1 cellular context compared by ENCODE assay signal in the genomic region with DNA sequence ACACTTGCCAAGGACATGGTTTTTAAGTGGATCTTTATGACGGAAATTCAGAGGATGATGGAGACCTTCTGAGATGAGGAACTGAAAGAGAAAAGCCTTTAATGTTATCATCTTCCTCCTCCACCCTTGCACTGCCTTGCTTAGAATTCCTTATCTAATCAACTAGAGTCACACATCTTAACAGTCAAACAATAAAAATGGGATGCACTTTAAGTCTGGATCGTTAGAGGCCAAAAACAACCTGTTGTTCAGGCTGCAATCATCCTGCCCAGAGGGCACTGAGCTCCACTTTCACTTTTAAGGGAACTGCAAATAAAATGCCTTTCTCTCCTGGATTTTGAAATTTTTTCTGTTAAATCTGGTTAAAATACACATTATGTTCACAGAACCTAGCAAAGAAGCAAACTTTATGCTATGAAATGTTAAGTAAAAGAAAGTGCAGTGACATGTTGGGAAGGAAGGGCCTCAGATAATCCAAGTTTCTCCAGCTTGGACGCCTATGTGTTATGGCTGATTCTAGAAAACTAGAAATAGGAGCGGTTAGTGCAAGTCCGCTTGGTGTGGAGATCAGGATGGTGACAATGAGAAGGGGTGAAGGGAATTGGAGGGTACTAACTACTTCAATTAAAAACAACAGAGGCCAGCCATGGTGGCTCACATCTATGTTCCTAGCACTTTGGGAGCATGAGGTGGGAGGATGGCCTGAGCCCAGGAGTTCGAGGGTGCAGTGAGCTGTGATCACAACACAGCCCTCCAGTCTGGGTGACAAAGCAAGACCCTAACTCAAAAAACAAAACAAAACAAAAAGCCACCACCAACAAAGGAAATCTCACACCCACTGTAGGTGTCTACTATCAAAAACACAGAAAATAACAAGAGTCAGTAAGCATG.
A peak's percentile ranks its signal among the peaks of the same experiment; 100 is the strongest.
TF ChIP-seq lines count a peak whose summit lies in the region.

No MANE protein-coding gene starts in this region.

TF ChIP-seq in K562, 482 proteins besides CTCF, POLR2A, EP300 and RAD21 (continued from another document and continues in another):
- TF ChIP-seq, protein P1, sequence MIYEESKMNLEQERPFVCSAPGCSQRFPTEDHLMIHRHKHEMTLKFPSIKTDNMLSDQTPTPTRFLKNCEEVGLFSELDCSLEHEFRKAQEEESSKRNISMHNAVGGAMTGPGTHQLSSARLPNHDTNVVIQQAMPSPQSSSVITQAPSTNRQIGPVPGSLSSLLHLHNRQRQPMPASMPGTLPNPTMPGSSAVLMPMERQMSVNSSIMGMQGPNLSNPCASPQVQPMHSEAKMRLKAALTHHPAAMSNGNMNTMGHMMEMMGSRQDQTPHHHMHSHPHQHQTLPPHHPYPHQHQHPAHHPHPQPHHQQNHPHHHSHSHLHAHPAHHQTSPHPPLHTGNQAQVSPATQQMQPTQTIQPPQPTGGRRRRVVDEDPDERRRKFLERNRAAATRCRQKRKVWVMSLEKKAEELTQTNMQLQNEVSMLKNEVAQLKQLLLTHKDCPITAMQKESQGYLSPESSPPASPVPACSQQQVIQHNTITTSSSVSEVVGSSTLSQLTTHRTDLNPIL (CRISPR knock-in tag; IDR thresholded peaks at IDR 0.05), result no peak
- no peak for TF ChIP-seq RBM34 (IDR thresholded peaks at IDR 0.05; ENCODE audit: borderline replicate concordance, insufficient read depth, low read length)
- TF ChIP-seq, protein P2, sequence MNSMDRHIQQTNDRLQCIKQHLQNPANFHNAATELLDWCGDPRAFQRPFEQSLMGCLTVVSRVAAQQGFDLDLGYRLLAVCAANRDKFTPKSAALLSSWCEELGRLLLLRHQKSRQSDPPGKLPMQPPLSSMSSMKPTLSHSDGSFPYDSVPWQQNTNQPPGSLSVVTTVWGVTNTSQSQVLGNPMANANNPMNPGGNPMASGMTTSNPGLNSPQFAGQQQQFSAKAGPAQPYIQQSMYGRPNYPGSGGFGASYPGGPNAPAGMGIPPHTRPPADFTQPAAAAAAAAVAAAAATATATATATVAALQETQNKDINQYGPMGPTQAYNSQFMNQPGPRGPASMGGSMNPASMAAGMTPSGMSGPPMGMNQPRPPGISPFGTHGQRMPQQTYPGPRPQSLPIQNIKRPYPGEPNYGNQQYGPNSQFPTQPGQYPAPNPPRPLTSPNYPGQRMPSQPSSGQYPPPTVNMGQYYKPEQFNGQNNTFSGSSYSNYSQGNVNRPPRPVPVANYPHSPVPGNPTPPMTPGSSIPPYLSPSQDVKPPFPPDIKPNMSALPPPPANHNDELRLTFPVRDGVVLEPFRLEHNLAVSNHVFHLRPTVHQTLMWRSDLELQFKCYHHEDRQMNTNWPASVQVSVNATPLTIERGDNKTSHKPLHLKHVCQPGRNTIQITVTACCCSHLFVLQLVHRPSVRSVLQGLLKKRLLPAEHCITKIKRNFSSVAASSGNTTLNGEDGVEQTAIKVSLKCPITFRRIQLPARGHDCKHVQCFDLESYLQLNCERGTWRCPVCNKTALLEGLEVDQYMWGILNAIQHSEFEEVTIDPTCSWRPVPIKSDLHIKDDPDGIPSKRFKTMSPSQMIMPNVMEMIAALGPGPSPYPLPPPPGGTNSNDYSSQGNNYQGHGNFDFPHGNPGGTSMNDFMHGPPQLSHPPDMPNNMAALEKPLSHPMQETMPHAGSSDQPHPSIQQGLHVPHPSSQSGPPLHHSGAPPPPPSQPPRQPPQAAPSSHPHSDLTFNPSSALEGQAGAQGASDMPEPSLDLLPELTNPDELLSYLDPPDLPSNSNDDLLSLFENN (IDR thresholded peaks at IDR 0.05; ENCODE audit: low read depth in 2 of 2, low read length in 2 of 2), result no peak
- TF ChIP-seq, protein P3, sequence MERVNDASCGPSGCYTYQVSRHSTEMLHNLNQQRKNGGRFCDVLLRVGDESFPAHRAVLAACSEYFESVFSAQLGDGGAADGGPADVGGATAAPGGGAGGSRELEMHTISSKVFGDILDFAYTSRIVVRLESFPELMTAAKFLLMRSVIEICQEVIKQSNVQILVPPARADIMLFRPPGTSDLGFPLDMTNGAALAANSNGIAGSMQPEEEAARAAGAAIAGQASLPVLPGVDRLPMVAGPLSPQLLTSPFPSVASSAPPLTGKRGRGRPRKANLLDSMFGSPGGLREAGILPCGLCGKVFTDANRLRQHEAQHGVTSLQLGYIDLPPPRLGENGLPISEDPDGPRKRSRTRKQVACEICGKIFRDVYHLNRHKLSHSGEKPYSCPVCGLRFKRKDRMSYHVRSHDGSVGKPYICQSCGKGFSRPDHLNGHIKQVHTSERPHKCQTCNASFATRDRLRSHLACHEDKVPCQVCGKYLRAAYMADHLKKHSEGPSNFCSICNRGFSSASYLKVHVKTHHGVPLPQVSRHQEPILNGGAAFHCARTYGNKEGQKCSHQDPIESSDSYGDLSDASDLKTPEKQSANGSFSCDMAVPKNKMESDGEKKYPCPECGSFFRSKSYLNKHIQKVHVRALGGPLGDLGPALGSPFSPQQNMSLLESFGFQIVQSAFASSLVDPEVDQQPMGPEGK (CRISPR knock-in tag; IDR thresholded peaks at IDR 0.05; ENCODE audit: borderline replicate concordance), result no peak
- peak; percentile 9; the same call in 1 of the 2 replicates for TF ChIP-seq NFXL1 (CRISPR knock-in tag; IDR thresholded peaks at IDR 0.05)
- no peak for TF ChIP-seq BMI1 (IDR thresholded peaks at IDR 0.05; ENCODE audit: low read length)
- TF ChIP-seq ZNF23 (CRISPR knock-in tag; IDR thresholded peaks at IDR 0.05), result no peak
- TF ChIP-seq FOXK2 (conservative IDR thresholded peaks at IDR 0.05 in 1 of 2, IDR thresholded peaks at IDR 0.05 in 1 of 2; ENCODE audit: low read depth in 2 of 2), result no peak
- no peak for TF ChIP-seq ZFX (CRISPR knock-in tag; IDR thresholded peaks at IDR 0.05)
- TF ChIP-seq CREM (IDR thresholded peaks at IDR 0.05; ENCODE audit: low read depth), result peak; percentile 47; the same call in 1 of the 2 replicates
- no peak for TF ChIP-seq RBM17 (IDR thresholded peaks at IDR 0.05; ENCODE audit: borderline replicate concordance, low read depth, low read length)
- no peak for TF ChIP-seq ETV1 (tag; conservative IDR thresholded peaks at IDR 0.05; ENCODE audit: low read depth)
- TF ChIP-seq TRIM24 (IDR thresholded peaks at IDR 0.05), result peak in 1 of 2 experiments; percentile 52; a peak in 2 of 4 replicates
- TF ChIP-seq KLF10 (CRISPR knock-in tag; IDR thresholded peaks at IDR 0.05), result no peak
- TF ChIP-seq ILF3 (IDR thresholded peaks at IDR 0.05; ENCODE audit: borderline replicate concordance), result no peak
- TF ChIP-seq HSF4 (CRISPR knock-in tag; IDR thresholded peaks at IDR 0.05; ENCODE audit: borderline replicate concordance), result no peak
- TF ChIP-seq, protein P4, sequence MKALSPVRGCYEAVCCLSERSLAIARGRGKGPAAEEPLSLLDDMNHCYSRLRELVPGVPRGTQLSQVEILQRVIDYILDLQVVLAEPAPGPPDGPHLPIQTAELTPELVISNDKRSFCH (CRISPR knock-in tag; IDR thresholded peaks at IDR 0.05), result no peak
- TF ChIP-seq, protein P4 (tag; IDR thresholded peaks at IDR 0.05), result no peak
- TF ChIP-seq MECOM (CRISPR knock-in tag; IDR thresholded peaks at IDR 0.05), result no peak
- peak; percentile 95 for TF ChIP-seq SMARCA4 (IDR thresholded peaks at IDR 0.05)
- TF ChIP-seq RFX5 (IDR thresholded peaks at IDR 0.05; ENCODE audit: low read depth, low read length), result no peak
- TF ChIP-seq, protein P5, sequence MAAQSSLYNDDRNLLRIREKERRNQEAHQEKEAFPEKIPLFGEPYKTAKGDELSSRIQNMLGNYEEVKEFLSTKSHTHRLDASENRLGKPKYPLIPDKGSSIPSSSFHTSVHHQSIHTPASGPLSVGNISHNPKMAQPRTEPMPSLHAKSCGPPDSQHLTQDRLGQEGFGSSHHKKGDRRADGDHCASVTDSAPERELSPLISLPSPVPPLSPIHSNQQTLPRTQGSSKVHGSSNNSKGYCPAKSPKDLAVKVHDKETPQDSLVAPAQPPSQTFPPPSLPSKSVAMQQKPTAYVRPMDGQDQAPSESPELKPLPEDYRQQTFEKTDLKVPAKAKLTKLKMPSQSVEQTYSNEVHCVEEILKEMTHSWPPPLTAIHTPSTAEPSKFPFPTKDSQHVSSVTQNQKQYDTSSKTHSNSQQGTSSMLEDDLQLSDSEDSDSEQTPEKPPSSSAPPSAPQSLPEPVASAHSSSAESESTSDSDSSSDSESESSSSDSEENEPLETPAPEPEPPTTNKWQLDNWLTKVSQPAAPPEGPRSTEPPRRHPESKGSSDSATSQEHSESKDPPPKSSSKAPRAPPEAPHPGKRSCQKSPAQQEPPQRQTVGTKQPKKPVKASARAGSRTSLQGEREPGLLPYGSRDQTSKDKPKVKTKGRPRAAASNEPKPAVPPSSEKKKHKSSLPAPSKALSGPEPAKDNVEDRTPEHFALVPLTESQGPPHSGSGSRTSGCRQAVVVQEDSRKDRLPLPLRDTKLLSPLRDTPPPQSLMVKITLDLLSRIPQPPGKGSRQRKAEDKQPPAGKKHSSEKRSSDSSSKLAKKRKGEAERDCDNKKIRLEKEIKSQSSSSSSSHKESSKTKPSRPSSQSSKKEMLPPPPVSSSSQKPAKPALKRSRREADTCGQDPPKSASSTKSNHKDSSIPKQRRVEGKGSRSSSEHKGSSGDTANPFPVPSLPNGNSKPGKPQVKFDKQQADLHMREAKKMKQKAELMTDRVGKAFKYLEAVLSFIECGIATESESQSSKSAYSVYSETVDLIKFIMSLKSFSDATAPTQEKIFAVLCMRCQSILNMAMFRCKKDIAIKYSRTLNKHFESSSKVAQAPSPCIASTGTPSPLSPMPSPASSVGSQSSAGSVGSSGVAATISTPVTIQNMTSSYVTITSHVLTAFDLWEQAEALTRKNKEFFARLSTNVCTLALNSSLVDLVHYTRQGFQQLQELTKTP (IDR thresholded peaks at IDR 0.05; ENCODE audit: low read depth in 1 of 2, partially characterized antibody in 2 of 2), result no peak
- TF ChIP-seq NCOA6 (IDR thresholded peaks at IDR 0.05), result no peak
- TF ChIP-seq POU5F1 (IDR thresholded peaks at IDR 0.05; ENCODE audit: borderline replicate concordance, low read depth, low read length, partially characterized antibody), result no peak
- TF ChIP-seq NCOA2 (IDR thresholded peaks at IDR 0.05; ENCODE audit: partially characterized antibody in 2 of 2), result no peak
- TF ChIP-seq, protein P6, sequence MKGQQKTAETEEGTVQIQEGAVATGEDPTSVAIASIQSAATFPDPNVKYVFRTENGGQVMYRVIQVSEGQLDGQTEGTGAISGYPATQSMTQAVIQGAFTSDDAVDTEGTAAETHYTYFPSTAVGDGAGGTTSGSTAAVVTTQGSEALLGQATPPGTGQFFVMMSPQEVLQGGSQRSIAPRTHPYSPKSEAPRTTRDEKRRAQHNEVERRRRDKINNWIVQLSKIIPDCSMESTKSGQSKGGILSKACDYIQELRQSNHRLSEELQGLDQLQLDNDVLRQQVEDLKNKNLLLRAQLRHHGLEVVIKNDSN (CRISPR knock-in tag; IDR thresholded peaks at IDR 0.05), result no peak
- TF ChIP-seq FOXP1 (CRISPR knock-in tag; IDR thresholded peaks at IDR 0.05), result no peak
- TF ChIP-seq NEUROD1 (IDR thresholded peaks at IDR 0.05; ENCODE audit: borderline replicate concordance, low read depth, low read length, partially characterized antibody), result peak; percentile 62
- TF ChIP-seq NFYB (IDR thresholded peaks at IDR 0.05; ENCODE audit: extremely low read depth, insufficient read length), result no peak
- no peak for TF ChIP-seq ELF1 (tag; IDR thresholded peaks at IDR 0.05)
- TF ChIP-seq ZNF436 (CRISPR knock-in tag; IDR thresholded peaks at IDR 0.05), result no peak
- no peak for TF ChIP-seq SUPT5H (IDR thresholded peaks at IDR 0.05)
- TF ChIP-seq HNRNPLL (IDR thresholded peaks at IDR 0.05; ENCODE audit: low read depth, low read length, poor library complexity, severe bottlenecking), result no peak
- no peak for TF ChIP-seq ZFP1 (CRISPR knock-in tag; IDR thresholded peaks at IDR 0.05)
- no peak for TF ChIP-seq GABPB1 (CRISPR knock-in tag; IDR thresholded peaks at IDR 0.05)
- TF ChIP-seq, protein P7, sequence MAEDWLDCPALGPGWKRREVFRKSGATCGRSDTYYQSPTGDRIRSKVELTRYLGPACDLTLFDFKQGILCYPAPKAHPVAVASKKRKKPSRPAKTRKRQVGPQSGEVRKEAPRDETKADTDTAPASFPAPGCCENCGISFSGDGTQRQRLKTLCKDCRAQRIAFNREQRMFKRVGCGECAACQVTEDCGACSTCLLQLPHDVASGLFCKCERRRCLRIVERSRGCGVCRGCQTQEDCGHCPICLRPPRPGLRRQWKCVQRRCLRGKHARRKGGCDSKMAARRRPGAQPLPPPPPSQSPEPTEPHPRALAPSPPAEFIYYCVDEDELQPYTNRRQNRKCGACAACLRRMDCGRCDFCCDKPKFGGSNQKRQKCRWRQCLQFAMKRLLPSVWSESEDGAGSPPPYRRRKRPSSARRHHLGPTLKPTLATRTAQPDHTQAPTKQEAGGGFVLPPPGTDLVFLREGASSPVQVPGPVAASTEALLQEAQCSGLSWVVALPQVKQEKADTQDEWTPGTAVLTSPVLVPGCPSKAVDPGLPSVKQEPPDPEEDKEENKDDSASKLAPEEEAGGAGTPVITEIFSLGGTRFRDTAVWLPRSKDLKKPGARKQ (CRISPR knock-in tag; IDR thresholded peaks at IDR 0.05), result no peak
- no peak for TF ChIP-seq HIVEP1 (CRISPR knock-in tag; IDR thresholded peaks at IDR 0.05)
- TF ChIP-seq ZNF165 (CRISPR knock-in tag; IDR thresholded peaks at IDR 0.05; ENCODE audit: borderline replicate concordance), result no peak
- no peak for TF ChIP-seq BRF1 (IDR thresholded peaks at IDR 0.05; ENCODE audit: borderline replicate concordance, extremely low read depth, insufficient read length)
- no peak for TF ChIP-seq FOXJ2 (tag; IDR thresholded peaks at IDR 0.05)
- TF ChIP-seq, protein P8, sequence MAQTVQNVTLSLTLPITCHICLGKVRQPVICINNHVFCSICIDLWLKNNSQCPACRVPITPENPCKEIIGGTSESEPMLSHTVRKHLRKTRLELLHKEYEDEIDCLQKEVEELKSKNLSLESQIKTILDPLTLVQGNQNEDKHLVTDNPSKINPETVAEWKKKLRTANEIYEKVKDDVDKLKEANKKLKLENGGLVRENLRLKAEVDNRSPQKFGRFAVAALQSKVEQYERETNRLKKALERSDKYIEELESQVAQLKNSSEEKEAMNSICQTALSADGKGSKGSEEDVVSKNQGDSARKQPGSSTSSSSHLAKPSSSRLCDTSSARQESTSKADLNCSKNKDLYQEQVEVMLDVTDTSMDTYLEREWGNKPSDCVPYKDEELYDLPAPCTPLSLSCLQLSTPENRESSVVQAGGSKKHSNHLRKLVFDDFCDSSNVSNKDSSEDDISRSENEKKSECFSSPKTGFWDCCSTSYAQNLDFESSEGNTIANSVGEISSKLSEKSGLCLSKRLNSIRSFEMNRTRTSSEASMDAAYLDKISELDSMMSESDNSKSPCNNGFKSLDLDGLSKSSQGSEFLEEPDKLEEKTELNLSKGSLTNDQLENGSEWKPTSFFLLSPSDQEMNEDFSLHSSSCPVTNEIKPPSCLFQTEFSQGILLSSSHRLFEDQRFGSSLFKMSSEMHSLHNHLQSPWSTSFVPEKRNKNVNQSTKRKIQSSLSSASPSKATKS (CRISPR knock-in tag; IDR thresholded peaks at IDR 0.05), result no peak
- TF ChIP-seq, protein P9, sequence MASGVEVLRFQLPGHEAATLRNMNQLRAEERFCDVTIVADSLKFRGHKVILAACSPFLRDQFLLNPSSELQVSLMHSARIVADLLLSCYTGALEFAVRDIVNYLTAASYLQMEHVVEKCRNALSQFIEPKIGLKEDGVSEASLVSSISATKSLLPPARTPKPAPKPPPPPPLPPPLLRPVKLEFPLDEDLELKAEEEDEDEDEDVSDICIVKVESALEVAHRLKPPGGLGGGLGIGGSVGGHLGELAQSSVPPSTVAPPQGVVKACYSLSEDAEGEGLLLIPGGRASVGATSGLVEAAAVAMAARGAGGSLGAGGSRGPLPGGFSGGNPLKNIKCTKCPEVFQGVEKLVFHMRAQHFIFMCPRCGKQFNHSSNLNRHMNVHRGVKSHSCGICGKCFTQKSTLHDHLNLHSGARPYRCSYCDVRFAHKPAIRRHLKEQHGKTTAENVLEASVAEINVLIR (CRISPR knock-in tag; IDR thresholded peaks at IDR 0.05), result 0 out of 2 replicates have a peak, but pooled peaks have one; percentile 6
